Comparison of ENCODE assay signal across 18 cellular contexts in the genomic region with DNA sequence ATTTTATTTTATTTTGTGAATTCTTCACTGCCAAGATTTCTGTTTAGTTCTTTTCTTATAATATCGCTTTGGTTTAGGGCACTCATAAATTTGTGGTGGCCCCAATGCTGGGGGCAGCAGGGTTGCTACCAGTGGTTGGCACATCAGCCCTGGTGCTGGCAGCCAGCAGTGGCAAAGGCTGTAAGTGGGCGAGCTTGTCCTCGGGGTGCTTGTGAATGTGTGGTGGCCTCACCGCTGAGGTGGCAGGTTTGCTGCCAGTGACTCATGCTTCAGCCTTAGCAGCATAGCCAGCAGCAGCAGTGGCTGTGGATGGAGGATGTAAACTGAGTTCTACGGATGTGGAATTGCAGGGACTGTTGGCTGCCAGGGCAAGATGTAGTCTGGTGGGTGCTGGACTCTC.
DNase-seq lines count a peak whose midpoint lies in the region; ATAC-seq, FAIRE-seq and TF ChIP-seq lines count a peak whose summit lies in the region.
"Had no signal": no experiment of that assay in that cellular context is flagged by ENCODE, and none has a peak within 500 bp of the region (broad histone marks: within the 10 kb centered on the region; RNA-seq: fewer than 3 reads in every experiment).

No MANE protein-coding gene starts in this region.

- H4K5ac ChIP-seq in H9 (ENCODE audit: insufficient read length, low read depth, low read length) (peak overlapping the region; percentile 7), H1 (ENCODE audit: insufficient read length, low read depth, low read length) (no peak overlapping the region)

- no peaks in the 10 kb centered on the region for H3K4me1 ChIP-seq in H9 (ENCODE audit: insufficient read depth, low read length)
- no peaks in the 10 kb centered on the region for H3K4me1 ChIP-seq in H1 (replicated peaks in 1 of 4; ENCODE audit: control insufficient read depth in 3 of 4, insufficient read depth in 4 of 4, low read length in 3 of 4)
- H3K4me1 ChIP-seq: A549 had no signal

- no peak overlapping the region for H4K8ac ChIP-seq in H9 (replicated peaks; ENCODE audit: insufficient read length, low read depth, low read length)
- H4K8ac ChIP-seq in H1 (ENCODE audit: extremely low read depth, insufficient read depth, low read length) = peak overlapping the region; percentile 39; the same call in 1 of the 2 replicates

- TF ChIP-seq EP300 in H1 (IDR thresholded peaks at IDR 0.05; ENCODE audit: borderline replicate concordance in 1 of 2, low read depth in 2 of 2, low read length in 2 of 2) = no peak

- no peak overlapping the region for H2BK20ac ChIP-seq in H9 (ENCODE audit: low read depth, low read length, poor library complexity, severe bottlenecking)
- no peak overlapping the region for H2BK20ac ChIP-seq in H1 (ENCODE audit: low read length)

- no peak overlapping the region for H2AFZ ChIP-seq in H9 (ENCODE audit: low read length)
- H2AFZ ChIP-seq in H1 (ENCODE audit: low read length) = peak overlapping the region; percentile 86

- CTCF ChIA-PET in H1 (lab: Charles Lee; ENCODE audit: partially characterized antibody) = interaction anchor here (1.4 to 1.6 kb wide), 2 partner anchors 23 to 217 kb away, joined by 5 read pairs; no protein-coding TSS in a partner anchor

- H3K56ac ChIP-seq in H9 (ENCODE audit: insufficient read length, low read depth, low read length) (no peak overlapping the region), H1 (replicated peaks; ENCODE audit: insufficient read length, low read depth, low read length) (no peak overlapping the region)

- H3K9ac ChIP-seq in H9 (ENCODE audit: extremely low read depth, insufficient read length, low read length) (no peak overlapping the region), H1 (replicated peaks in 1 of 4; ENCODE audit: extremely low read depth in 1 of 4, low read depth in 3 of 4, low read length in 3 of 4) (no peak overlapping the region)

- no peaks in the 10 kb centered on the region for H3K27me3 ChIP-seq in H9 (ENCODE audit: insufficient read depth, low read length)
- no peaks in the 10 kb centered on the region for H3K27me3 ChIP-seq in H1 (replicated peaks in 1 of 4; ENCODE audit: control insufficient read depth in 3 of 4, extremely low read depth in 1 of 4, insufficient read depth in 3 of 4, low read length in 3 of 4)

- no peak for TF ChIP-seq RAD21 in H1 (IDR thresholded peaks at IDR 0.05 in 1 of 2, conservative IDR thresholded peaks at IDR 0.05 in 1 of 2; ENCODE audit: low read depth in 2 of 2, low read length in 2 of 2)

- H3K4me2 ChIP-seq in H9 (ENCODE audit: insufficient read depth, insufficient read length, low read length) (no peak overlapping the region), H1 (ENCODE audit: insufficient read depth in 1 of 2, low read depth in 2 of 2, low read length in 2 of 2) (no peak overlapping the region)
- H3K4me2 ChIP-seq: A549 had no signal

- H3K79me1 ChIP-seq in H9 (ENCODE audit: insufficient read depth, low read depth, low read length, poor library complexity, severe bottlenecking) (no peaks in the 10 kb centered on the region), H1 (ENCODE audit: low read depth, low read length) (no peaks in the 10 kb centered on the region)

- WGBS in H9 (ENCODE audit: extremely low coverage, insufficient read length, low lambda C conversion rate) = no CpG with 5 or more reads among the region's 5 CpGs
- WGBS in H1 (ENCODE audit: extremely low coverage in 1 of 2, insufficient coverage in 1 of 2, insufficient read length in 1 of 2, insufficient replicate concordance in 2 of 2, low coverage in 1 of 2, low lambda C conversion rate in 2 of 2, missing lambda C conversion rate in 1 of 2), 2 experiments = 93% methylated on average over 4 of the region's 5 CpGs; no CpG with 5 or more reads in 1 of the 2 experiments

- H3K9me3 ChIP-seq in H9 (ENCODE audit: control insufficient read depth, low read depth, low read length) = no peaks in the 10 kb centered on the region
- no peaks in the 10 kb centered on the region for H3K9me3 ChIP-seq in H1 (ENCODE audit: insufficient read depth in 2 of 2, low read depth in 1 of 2, low read length in 1 of 2)
- H3K9me3 ChIP-seq: A549 had no signal

- H3K4ac ChIP-seq in H9 (ENCODE audit: low read depth, low read length) = no peak overlapping the region
- H3K4ac ChIP-seq in H1 (replicated peaks; ENCODE audit: insufficient read length, low read depth, low read length) = no peak overlapping the region

- H3K23ac ChIP-seq in H9 (ENCODE audit: insufficient read length, low read depth, low read length) (no peak overlapping the region), H1 (ENCODE audit: insufficient read length) (no peak overlapping the region)

- no peaks in the 10 kb centered on the region for H3K23me2 ChIP-seq in H9 (ENCODE audit: insufficient read length, low read depth, low read length, poor library complexity, severe bottlenecking)
- no peaks in the 10 kb centered on the region for H3K23me2 ChIP-seq in H1 (ENCODE audit: low read depth, low read length)

- DNase-seq in H4 (ENCODE audit: low spot score) = peak; percentile 1
- no peak for DNase-seq in H9
- no peak for DNase-seq in H1 (ENCODE audit: low read depth in 1 of 2, low spot score in 2 of 2)
- peak; percentile 6 for DNase-seq in urothelium cell line (ENCODE audit: low spot score)
- DNase-seq in activated CD4-positive, alpha-beta T cell treated with anti-CD3 and anti-CD28 coated beads, Interleukin-2, amount 50 U/mL, for 1 hour = no peak
- DNase-seq: CD8-positive, alpha-beta T cell; COR-L47; DMS153; DMS79 treated with DMSO at 0.1 percent for 48 hours; EL; GOT3; IMR-90 had no signal

- POLR2A ChIA-PET in H1 (lab: Charles Lee; ENCODE audit: partially characterized antibody) = no interaction called here

- no peak overlapping the region for H3T11ph ChIP-seq in H9 (ENCODE audit: low read length)

- no peaks in the 10 kb centered on the region for H3K9me3 Mint-ChIP-seq in H9

- no peak overlapping the region for H2BK12ac ChIP-seq in H9 (ENCODE audit: insufficient read length, low read depth, low read length)
- H2BK12ac ChIP-seq in H1 (ENCODE audit: low read depth, low read length) = no peak overlapping the region

- no peak overlapping the region for H3K27ac Mint-ChIP-seq in H9
- H3K27ac Mint-ChIP-seq: CD8-positive, alpha-beta T cell had no signal

- H3K4me3 ChIP-seq in H1 (ENCODE audit: extremely low read depth in 1 of 4, insufficient read depth in 2 of 4, low read depth in 3 of 4, low read length in 4 of 4) = no peak overlapping the region
- H3K4me3 ChIP-seq: A549 had no signal

- TF ChIP-seq POLR2A in H1 (IDR thresholded peaks at IDR 0.05; ENCODE audit: control extremely low read depth in 1 of 2, low read depth in 2 of 2, low read length in 2 of 2) = no peak

- no peaks in the 10 kb centered on the region for H3K27me3 Mint-ChIP-seq in H9 (ENCODE audit: low read depth)

- no peaks in the 10 kb centered on the region for H3K36me3 ChIP-seq in H1 (ENCODE audit: control insufficient read depth in 2 of 4, insufficient read depth in 4 of 4, low read length in 3 of 4)

- H2AK5ac ChIP-seq in H9 (ENCODE audit: insufficient read length, low read length) (no peak overlapping the region), H1 (ENCODE audit: low read depth, low read length) (no peak overlapping the region)

- H4K20me1 ChIP-seq in H9 (ENCODE audit: control insufficient read depth, insufficient read depth, insufficient read length) (no peaks in the 10 kb centered on the region), H1 (replicated peaks in 1 of 2; ENCODE audit: control insufficient read depth in 1 of 2, insufficient read depth in 2 of 2, low read length in 2 of 2) (no peaks in the 10 kb centered on the region)

- TF ChIP-seq CTCF in H9 (conservative IDR thresholded peaks at IDR 0.05) = no peak
- no peak for TF ChIP-seq CTCF in H1 (IDR thresholded peaks at IDR 0.05; ENCODE audit: control extremely low read depth in 1 of 3, insufficient read depth in 1 of 3, low read depth in 1 of 3, low read length in 3 of 3)

- H3K14ac ChIP-seq in H9 (ENCODE audit: insufficient read depth, low read length) = no peak overlapping the region
- H3K14ac ChIP-seq in H1 (ENCODE audit: insufficient read length) = no peak overlapping the region

- no peak overlapping the region for H3K18ac ChIP-seq in H9 (ENCODE audit: insufficient read length, low read depth, low read length)
- no peak overlapping the region for H3K18ac ChIP-seq in H1 (ENCODE audit: extremely low read depth, low read length)

- no peaks in the 10 kb centered on the region for H3K36me3 Mint-ChIP-seq in H9 (ENCODE audit: insufficient read depth in 1 of 3, low read depth in 3 of 3)
- H3K36me3 Mint-ChIP-seq: CD14-positive monocyte; CD8-positive, alpha-beta T cell had no signal

- H2BK5ac ChIP-seq in H9 (ENCODE audit: insufficient read length, low read length) (no peak overlapping the region), H1 (ENCODE audit: low read depth, low read length) (no peak overlapping the region)

- no peak overlapping the region for H2BK120ac ChIP-seq in H9 (ENCODE audit: low read depth, low read length, poor library complexity, severe bottlenecking)
- H2BK120ac ChIP-seq in H1 (replicated peaks; ENCODE audit: low read depth, low read length) = no peak overlapping the region

- no peak for FAIRE-seq in H1 (lab: Jason Lieb, UNC)
- FAIRE-seq in urothelium cell line (lab: Jason Lieb, UNC) = no peak
- FAIRE-seq: A549, D721Med, G401.6, GM12892 had no signal

- H3K27ac ChIP-seq in H9 (ENCODE audit: insufficient read length, low read depth, low read length) (no peak overlapping the region), H1 (ENCODE audit: low read depth, low read length) (no peak overlapping the region)
- H3K27ac ChIP-seq: A549 had no signal

- H3K79me2 ChIP-seq in H9 (ENCODE audit: insufficient read depth, low read length) (no peaks in the 10 kb centered on the region), H1 (ENCODE audit: control insufficient read depth in 1 of 2, insufficient read depth in 2 of 2, low read length in 2 of 2) (no peaks in the 10 kb centered on the region)

- H2BK15ac ChIP-seq in H9 (ENCODE audit: low read depth, low read length) = no peak overlapping the region
- no peak overlapping the region for H2BK15ac ChIP-seq in H1 (ENCODE audit: low read length)

- H4K91ac ChIP-seq in H9 (ENCODE audit: insufficient read length, low read depth, low read length) = no peak overlapping the region
- H4K91ac ChIP-seq in H1 (replicated peaks; ENCODE audit: insufficient read length, low read length) = no peak overlapping the region

- ATAC-seq in HG03460 (IDR thresholded peaks at IDR 0.05; ENCODE audit: unreplicated experiment) = no peak
- ATAC-seq: A549; CD8-positive, alpha-beta T cell had no signal

- no peak overlapping the region for H3K4me3 Mint-ChIP-seq in H9
- H3K4me3 Mint-ChIP-seq: CD14-positive monocyte; CD8-positive, alpha-beta T cell had no signal

- no peaks in the 10 kb centered on the region for H3K4me1 Mint-ChIP-seq in H9
- H3K4me1 Mint-ChIP-seq: CD14-positive monocyte had no signal

TF ChIP-seq in H1, 55 proteins besides CTCF, POLR2A, EP300 and RAD21 (continues in another document):
- TF ChIP-seq SUZ12 (IDR thresholded peaks at IDR 0.05; ENCODE audit: low read length) (no peak), CBX8 (IDR thresholded peaks at IDR 0.05; ENCODE audit: borderline replicate concordance, low read depth, low read length) (no peak), RBBP5 (IDR thresholded peaks at IDR 0.05; ENCODE audit: borderline replicate concordance, low read depth, low read length) (no peak), JUND (IDR thresholded peaks at IDR 0.05; ENCODE audit: low read length) (no peak), RXRA (IDR thresholded peaks at IDR 0.05; ENCODE audit: insufficient read depth, low read depth, low read length) (no peak), SP2 (IDR thresholded peaks at IDR 0.05; ENCODE audit: low read length) (no peak)

Comparison
In these comparisons a context has a peak if more than half of its experiments do, and no peak if none do; other contexts are left out.
1. DNase-seq: peak in H4 (single experiment) and urothelium cell line (single experiment); none in H9 (single experiment), H1 (0 of 2) and activated CD4-positive, alpha-beta T cell treated with anti-CD3 and anti-CD28 coated beads, Interleukin-2, amount 50 U/mL, for 1 hour (single experiment).